ENCODE assay signal across 17 cellular contexts in the genomic region with DNA sequence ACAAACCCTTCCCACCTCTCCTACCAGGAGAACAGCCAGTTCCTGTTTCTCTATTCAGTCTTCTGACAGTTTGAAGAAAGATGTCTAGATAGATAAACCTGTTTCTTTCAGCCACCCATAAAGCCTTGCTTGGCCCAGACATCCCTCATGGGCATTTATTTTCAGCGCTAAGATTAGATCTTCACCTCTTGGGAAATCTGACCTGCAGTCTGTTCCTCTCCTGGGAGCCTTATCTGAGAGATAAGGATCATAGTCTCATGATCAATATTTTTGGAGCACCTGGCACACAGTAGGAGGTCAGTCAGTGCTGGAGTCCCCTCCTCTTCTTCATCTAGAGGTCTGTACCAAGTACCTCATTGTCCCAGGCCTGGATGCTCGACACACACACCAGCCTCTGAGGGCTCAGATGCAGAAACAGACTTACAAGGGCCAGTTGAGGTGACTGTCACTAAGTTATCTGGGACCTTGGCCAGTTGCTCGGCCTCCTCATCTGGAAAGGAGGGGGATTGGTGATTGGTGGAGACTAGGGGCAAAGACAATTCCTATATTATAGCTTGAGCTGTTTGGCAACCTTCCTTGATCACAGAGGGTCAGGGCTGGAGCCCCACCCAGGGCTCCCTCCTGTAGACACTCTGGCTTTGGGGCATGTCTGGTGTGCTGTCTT. TPM values are rescaled to one million over a fixed set of nuclear protein-coding genes. Genes with fewer than 3 reads are reported as not detected.
DNase-seq lines count a peak whose midpoint lies in the region; ATAC-seq and TF ChIP-seq lines count a peak whose summit lies in the region.
"Had no signal": no experiment of that assay in that cellular context is flagged by ENCODE, and none has a peak within 500 bp of the region (broad histone marks: within the 10 kb centered on the region; RNA-seq: fewer than 3 reads in every experiment).

No MANE protein-coding gene starts in this region.

- no peaks in the 10 kb centered on the region for H4K20me1 ChIP-seq in DOHH2 (ENCODE audit: control insufficient read depth, insufficient read depth, low read depth, low read length)

- peaks cover under 1% of the 10 kb centered on the region; the same call in 1 of the 2 replicates for H3K27me3 ChIP-seq in DOHH2 (ENCODE audit: control insufficient read depth, low read length)
- no peaks in the 10 kb centered on the region for H3K27me3 ChIP-seq in skeletal muscle tissue (ENCODE audit: control insufficient read depth in 3 of 3, insufficient read depth in 3 of 3, low read length in 3 of 3)
- H3K27me3 ChIP-seq: right atrium auricular region, SJSA1, stomach, uterus had no signal

- TF ChIP-seq CTCF in DOHH2 (IDR thresholded peaks at IDR 0.05; ENCODE audit: low read depth, low read length, poor library complexity, severe bottlenecking) (no peak), NB4 (IDR thresholded peaks at IDR 0.05; ENCODE audit: low read depth, low read length) (no peak)

- no peak overlapping the region for H3K9ac ChIP-seq in skeletal muscle tissue (ENCODE audit: low read depth in 1 of 3, low read length in 3 of 3)

- no peaks in the 10 kb centered on the region for H3F3A ChIP-seq in DOHH2 (ENCODE audit: control insufficient read depth, insufficient read depth)

- TF ChIP-seq POLR2A in NB4 (IDR thresholded peaks at IDR 0.05; ENCODE audit: extremely low read depth, insufficient read length) (no peak), erythroblast (IDR thresholded peaks at IDR 0.05; ENCODE audit: low read length) (no peak)

- H3K27ac ChIP-seq in DOHH2 (ENCODE audit: low read depth, low read length) (no peak overlapping the region), skeletal muscle tissue (ENCODE audit: low read depth, low read length) (peak overlapping the region; percentile 62)
- H3K27ac ChIP-seq: SJSA1 had no signal

- H3K9me3 ChIP-seq in DOHH2 (ENCODE audit: control insufficient read depth, insufficient read depth, low read length) (no peaks in the 10 kb centered on the region), skeletal muscle tissue (ENCODE audit: control insufficient read depth in 3 of 3, low read length in 3 of 3) (no peaks in the 10 kb centered on the region)
- H3K9me3 ChIP-seq: mucosa of descending colon, right atrium auricular region, SJSA1, stomach, uterus had no signal

- no peaks in the 10 kb centered on the region for H3K79me2 ChIP-seq in DOHH2 (ENCODE audit: control insufficient read depth, low read length)

- no peaks in the 10 kb centered on the region for H3K36me3 ChIP-seq in DOHH2 (ENCODE audit: control insufficient read depth, low read length)
- H3K36me3 ChIP-seq in skeletal muscle tissue (ENCODE audit: control insufficient read depth in 3 of 3, insufficient read depth in 3 of 3, low read length in 3 of 3) = no peaks in the 10 kb centered on the region
- H3K36me3 ChIP-seq: right atrium auricular region, SJSA1, stomach, uterus had no signal

- H3K4me1 ChIP-seq in DOHH2 (ENCODE audit: control insufficient read depth, low read length) = peaks cover 37% of the 10 kb centered on the region
- H3K4me1 ChIP-seq in skeletal muscle tissue (ENCODE audit: control insufficient read depth in 3 of 3, insufficient read depth in 3 of 3, low read length in 3 of 3) = peaks cover 51 to 56% (median 52%) of the 10 kb centered on the region in 3 donors
- H3K4me1 ChIP-seq: SJSA1, uterus had no signal

- DNase-seq in NB4 (ENCODE audit: low read depth) (peak; percentile 20), erythroblast (lab: John Stamatoyannopoulos, UW) (peak; percentile 49)
- no peak for DNase-seq in stimulated activated CD4-positive, alpha-beta T cell treated with anti-CD3 and anti-CD28 coated beads, Interleukin-4, amount 100 ng/mL, for 4 hours
- DNase-seq: activated CD4-positive, alpha-beta T cell treated with anti-CD3 and anti-CD28 coated beads, Interleukin-2, amount 50 U/mL, for 1 hour; activated naive CD4-positive, alpha-beta T cell treated with anti-CD3 and anti-CD28 coated beads, Interleukin-2, amount 50 U/mL, for 16 hours; mucosa of descending colon; NCI-H1417; PC-3; stomach; T-helper 9 cell; uterus had no signal

- no peaks in the 10 kb centered on the region for H3K9me2 ChIP-seq in DOHH2 (replicated peaks; ENCODE audit: control insufficient read depth, low read length)

- H3K4me2 ChIP-seq in DOHH2 (ENCODE audit: low read length) = peak overlapping the region; percentile 60

- ATAC-seq in GM21786 (IDR thresholded peaks at IDR 0.05; ENCODE audit: unreplicated experiment) = no peak
- no peak for ATAC-seq in GM21526 (IDR thresholded peaks at IDR 0.05; ENCODE audit: low FRiP score, unreplicated experiment)
- ATAC-seq: mucosa of descending colon, PC-3 had no signal

- H3K4me3 ChIP-seq in DOHH2 (ENCODE audit: low read length) (peak overlapping the region; percentile 19), NB4 (ENCODE audit: low read depth, low read length) (no peak overlapping the region), skeletal muscle tissue (ENCODE audit: low read length in 3 of 3) (no peak overlapping the region)
- H3K4me3 ChIP-seq: mucosa of descending colon, right atrium auricular region, SJSA1, stomach, uterus had no signal

RNA-seq across cellular contexts. Expression of a gene that starts 18.2 kb away (rescaled TPM):
- 56.9 TPM for total RNA-seq in skeletal muscle tissue
- total RNA-seq: PC-3 had no signal

RNA-seq across cellular contexts. Expression of a gene that starts 26.0 kb away (rescaled TPM):
- total RNA-seq in skeletal muscle tissue = 8.4 TPM

RNA-seq across cellular contexts. Expression of a gene that starts 37.6 kb away (rescaled TPM):
- not detected for total RNA-seq in skeletal muscle tissue
- total RNA-seq: PC-3, right atrium auricular region, SJSA1, stomach had no signal

Comparison
In these comparisons a context has a peak if more than half of its experiments do, and no peak if none do; other contexts are left out.
1. DNase-seq: peak in NB4 (single experiment) and erythroblast (2 of 2); none in stimulated activated CD4-positive, alpha-beta T cell treated with anti-CD3 and anti-CD28 coated beads, Interleukin-4, amount 100 ng/mL, for 4 hours (0 of 2).